ENCODE assay signal across 8 cellular contexts in genomic region chr12:57620936-57621496, GRCh38. TPM values are rescaled to one million over a fixed set of nuclear protein-coding genes. Genes with fewer than 3 reads are reported as not detected.
DNase-seq lines count a peak whose midpoint lies in the region; ATAC-seq, FAIRE-seq and TF ChIP-seq lines count a peak whose summit lies in the region.

No MANE protein-coding gene starts in this region.

- POLR2A ChIA-PET in activated CD4-positive, alpha-beta T cell treated with anti-CD3 and anti-CD28 coated beads, Interleukin-2, amount 10 ng/mL, durations not matched to agents 7 days and 5 days (lab: Charles Lee) = no interaction called here
- POLR2A ChIA-PET in HepG2 (lab: Yijun Ruan, JAX) = interaction anchor here (0.6 to 2.7 kb wide), 4 partner anchors 10 to 101 kb away, joined by 3 to 19 read pairs (median 11); partner anchors contain the start of genes ARHGEF25 and DDIT3

- no peaks in the 10 kb centered on the region for H3K36me3 Mint-ChIP-seq in activated CD4-positive, alpha-beta T cell treated with anti-CD3 and anti-CD28 coated beads, Interleukin-2, amount 10 ng/mL, durations not matched to agents 7 days and 5 days (ENCODE audit: low read depth)
- H3K36me3 Mint-ChIP-seq in brain = peaks cover 24% of the 10 kb centered on the region

- intact Hi-C loops in HepG2 (cut with micrococcal nuclease; ENCODE audit: unreplicated experiment) = loop anchor here (1.0 to 5.0 kb wide), 2 partner anchors 38 to 99 kb away; partner anchors contain the start of genes DDIT3 and MBD6
- intact Hi-C loops in tibial artery (cut with DNase I; ENCODE audit: low total_unique reads) = loop anchor here (2.0 to 10.0 kb wide), 2 partner anchors 38 to 136 kb away; partner anchors contain the start of gene MARS1

- no peak overlapping the region for H3K9ac ChIP-seq in HepG2 (ENCODE audit: insufficient read depth, low read depth, low read length)

- no peaks in the 10 kb centered on the region for H3K9me3 ChIP-seq in HepG2 (ENCODE audit: low read length)
- no peaks in the 10 kb centered on the region for H3K9me3 ChIP-seq in tibial artery

- TF ChIP-seq CTCF in brain (conservative IDR thresholded peaks at IDR 0.05) = no peak
- no peak for TF ChIP-seq CTCF in HepG2 (CRISPR knock-in tag; IDR thresholded peaks at IDR 0.05)
- no peak for TF ChIP-seq CTCF in tibial artery (IDR thresholded peaks at IDR 0.05)

- H3K4me1 ChIP-seq in HepG2 (ENCODE audit: insufficient read depth, low read length) (peaks cover 42% of the 10 kb centered on the region), tibial artery (peaks cover 0 to 21% (median 17%) of the 10 kb centered on the region in 4 donors)

- WGBS in HepG2 (ENCODE audit: low lambda C conversion rate) = 6% methylated on average over 29 of the region's 42 CpGs

- no peaks in the 10 kb centered on the region for H3K79me2 ChIP-seq in HepG2 (ENCODE audit: insufficient read depth, low read length)

- H3K9me3 Mint-ChIP-seq in activated CD4-positive, alpha-beta T cell treated with anti-CD3 and anti-CD28 coated beads, Interleukin-2, amount 10 ng/mL, durations not matched to agents 7 days and 5 days = no peaks in the 10 kb centered on the region
- peaks cover 0 to 8% (median 0%) of the 10 kb centered on the region in 5 experiments for H3K9me3 Mint-ChIP-seq in brain

- peaks cover 94% of the 10 kb centered on the region for H3K27me3 Mint-ChIP-seq in activated CD4-positive, alpha-beta T cell treated with anti-CD3 and anti-CD28 coated beads, Interleukin-2, amount 10 ng/mL, durations not matched to agents 7 days and 5 days
- H3K27me3 Mint-ChIP-seq in brain = peaks cover 72% of the 10 kb centered on the region

- no peak overlapping the region for H2AFZ ChIP-seq in HepG2 (ENCODE audit: low read length)

- H3K4me3 ChIP-seq in HepG2 (replicated peaks in 1 of 3; ENCODE audit: insufficient read depth in 1 of 3, low read depth in 2 of 3, low read length in 3 of 3) (peak overlapping the region; percentile 31 to 70 (median 37)), tibial artery (peak overlapping the region; percentile 33 to 45)

- no peak overlapping the region for H3K27ac Mint-ChIP-seq in activated CD4-positive, alpha-beta T cell treated with anti-CD3 and anti-CD28 coated beads, Interleukin-2, amount 10 ng/mL, durations not matched to agents 7 days and 5 days
- H3K27ac Mint-ChIP-seq in brain = peak overlapping the region in 3 of 5 experiments; percentile 17 to 67 (median 49)

- H3K27ac ChIP-seq in HepG2 (ENCODE audit: extremely low read length, insufficient read depth, low read length) (no peak overlapping the region), tibial artery (no peak overlapping the region)

- FAIRE-seq in HepG2 (lab: Jason Lieb, UNC) = no peak

- no peaks in the 10 kb centered on the region for H3K36me3 ChIP-seq in HepG2 (replicated peaks in 1 of 2; ENCODE audit: control insufficient read depth in 1 of 2, insufficient read depth in 2 of 2, low read length in 2 of 2)
- H3K36me3 ChIP-seq in tibial artery = peaks cover 7 to 40% (median 13%) of the 10 kb centered on the region in 3 donors

- H3K27me3 ChIP-seq in HepG2 (ENCODE audit: control insufficient read depth in 1 of 2, insufficient read depth in 2 of 2, low read length in 2 of 2) = peaks cover 16 to 50% of the 10 kb centered on the region in 2 experiments
- peaks cover 0 to 4% of the 10 kb centered on the region in 2 donors for H3K27me3 ChIP-seq in tibial artery

- H4K20me1 ChIP-seq in HepG2 (ENCODE audit: insufficient read depth, low read length) = no peaks in the 10 kb centered on the region

- CTCF ChIA-PET in activated CD4-positive, alpha-beta T cell treated with anti-CD3 and anti-CD28 coated beads, Interleukin-2, amount 10 ng/mL, durations not matched to agents 7 days and 5 days (lab: Charles Lee) = interaction anchor here (0.6 to 3.2 kb wide), 13 partner anchors 10 to 168 kb away, joined by 3 to 16 read pairs (median 4); partner anchors contain the start of genes ARHGEF25 and B4GALNT1
- CTCF ChIA-PET in HepG2 (lab: Yijun Ruan, JAX; ENCODE audit: low intra/inter-chr PET ratio, low total read pairs) = interaction anchor here (1.5 to 4.2 kb wide), 2 partner anchors 37 to 41 kb away, joined by 4 to 53 read pairs; no protein-coding TSS in a partner anchor

- H3K4me2 ChIP-seq in HepG2 (ENCODE audit: low read depth, low read length) = peak overlapping the region; percentile 85

- H3K4me3 Mint-ChIP-seq in activated CD4-positive, alpha-beta T cell treated with anti-CD3 and anti-CD28 coated beads, Interleukin-2, amount 10 ng/mL, durations not matched to agents 7 days and 5 days = peak overlapping the region; percentile 62
- peak overlapping the region; percentile 83 to 85 (median 85) for H3K4me3 Mint-ChIP-seq in brain

- in situ Hi-C loops in HepG2 (cut with HindIII; ENCODE audit: extremely low pct_ligation_motif_present, low pct_unique_long_range_greater_than_20kb) = loop anchor here (5.0 kb wide), 1 partner anchor 39 kb away; no protein-coding TSS in a partner anchor

- DNase-seq in activated CD4-positive, alpha-beta T cell treated with anti-CD3 and anti-CD28 coated beads, Interleukin-2, amount 10 ng/mL, durations not matched to agents 7 days and 5 days = no peak
- DNase-seq in activated CD4-positive, alpha-beta T cell treated with anti-CD3 and anti-CD28 coated beads for 1 hour = no peak
- no peak for DNase-seq in HepG2 (ENCODE audit: low spot score)
- DNase-seq in tibial artery = no peak
- DNase-seq in NCI-H82 (lab: John Stamatoyannopoulos, UW) = no peak

- TF ChIP-seq RAD21 in HepG2 (CRISPR knock-in tag; IDR thresholded peaks at IDR 0.05) = no peak

- ATAC-seq in HepG2 (peak; percentile 13), GM19324 (IDR thresholded peaks at IDR 0.05; ENCODE audit: low FRiP score, unreplicated experiment) (no peak), HG02885 (IDR thresholded peaks at IDR 0.05; ENCODE audit: poor library complexity, unreplicated experiment) (no peak)

- peaks cover 30% of the 10 kb centered on the region for H3K4me1 Mint-ChIP-seq in activated CD4-positive, alpha-beta T cell treated with anti-CD3 and anti-CD28 coated beads, Interleukin-2, amount 10 ng/mL, durations not matched to agents 7 days and 5 days
- peaks cover 25% of the 10 kb centered on the region for H3K4me1 Mint-ChIP-seq in brain

- no peak for TF ChIP-seq POLR2A in HepG2 (IDR thresholded peaks at IDR 0.05; ENCODE audit: insufficient read depth in 1 of 2, low read depth in 2 of 2, low read length in 2 of 2)

- TF ChIP-seq EP300 in HepG2 (IDR thresholded peaks at IDR 0.05; ENCODE audit: low read depth in 2 of 2, low read length in 2 of 2) (no peak), HepG2 (CRISPR knock-in tag; IDR thresholded peaks at IDR 0.05; ENCODE audit: borderline replicate concordance) (no peak)

- no TSS peak for BruUV-seq in HepG2 (replicated peaks; lab: Mats Ljungman, UMichigan)

RNA-seq across cellular contexts. Expression of gene ARHGEF25, which starts 9.8 kb away (rescaled TPM):
- total RNA-seq in activated CD4-positive, alpha-beta T cell treated with anti-CD3 and anti-CD28 coated beads, Interleukin-2, amount 10 ng/mL, durations not matched to agents 7 days and 5 days = under 1 TPM; 0.25 to 0.42 TPM
- polyA plus RNA-seq in brain (ENCODE audit: insufficient read depth, low read depth, low replicate concordance) = 47.2 TPM
- 10.1 and 11.5 TPM in 2 replicates for total RNA-seq in HepG2 (2016; rRNA removed; fragmentation: Illumina TruSeq; extraction: Trizol)
- 8.4 and 8.9 TPM in 2 replicates for total RNA-seq in HepG2 (2016; cell fraction: cytosol; rRNA removed; fragmentation: Illumina TruSeq; extraction: Trizol; ENCODE audit: low read depth)
- total RNA-seq in HepG2 (2016; cell fraction: insoluble cytoplasmic fraction; rRNA removed; fragmentation: Illumina TruSeq; extraction: Trizol) = 8.3 and 14.8 TPM in 2 replicates
- total RNA-seq in HepG2 (2016; cell fraction: membrane; rRNA removed; fragmentation: Illumina TruSeq; extraction: Trizol) = 16.1 and 18.0 TPM in 2 replicates
- 9.2 and 9.6 TPM in 2 replicates for total RNA-seq in HepG2 (2016; cell fraction: nucleus; rRNA removed; fragmentation: Illumina TruSeq; extraction: Trizol)
- polyA plus RNA-seq in HepG2 (2011; rRNA removed) = 12.5 and 15.3 TPM in 2 replicates
- polyA plus RNA-seq in HepG2 (2011; cell fraction: cytosol; rRNA removed) = 8.5 and 8.9 TPM in 2 replicates
- polyA plus RNA-seq in HepG2 (2011; cell fraction: nucleus; rRNA removed) = 77.8 and 83.0 TPM in 2 replicates
- 15.4 and 15.7 TPM in 2 replicates for polyA plus RNA-seq in HepG2 (2012)
- polyA plus RNA-seq in HepG2 (2016; cell fraction: cytosol; fragmentation: Illumina TruSeq; extraction: Trizol; ENCODE audit: low read depth) = 6.4 and 8.2 TPM in 2 replicates
- 8.6 and 9.4 TPM in 2 replicates for polyA plus RNA-seq in HepG2 (2016; cell fraction: insoluble cytoplasmic fraction; fragmentation: Illumina TruSeq; extraction: Trizol; ENCODE audit: low read depth)
- 11.4 and 11.5 TPM in 2 replicates for polyA plus RNA-seq in HepG2 (2016; cell fraction: membrane; fragmentation: Illumina TruSeq; extraction: Trizol; ENCODE audit: low read depth)
- 21.2 and 28.6 TPM in 2 replicates for polyA plus RNA-seq in HepG2 (2016; cell fraction: nucleus; fragmentation: Illumina TruSeq; extraction: Trizol; ENCODE audit: insufficient read depth, low read depth)
- polyA minus RNA-seq in HepG2 (2011; rRNA and poly(A)+ RNA removed; ENCODE audit: low replicate concordance) = 6.2 TPM in 1 of 2 replicates, not detected in the other
- 2.9 and 3.3 TPM in 2 replicates for polyA minus RNA-seq in HepG2 (2011; cell fraction: cytosol; rRNA and poly(A)+ RNA removed)
- 11.8 and 12.6 TPM in 2 replicates for polyA minus RNA-seq in HepG2 (2011; cell fraction: nucleus; rRNA and poly(A)+ RNA removed)

RNA-seq across cellular contexts. Expression of gene B4GALNT1, which starts 12.0 kb away (rescaled TPM):
- total RNA-seq in activated CD4-positive, alpha-beta T cell treated with anti-CD3 and anti-CD28 coated beads, Interleukin-2, amount 10 ng/mL, durations not matched to agents 7 days and 5 days = under 1 TPM; 0.62 to 0.77 TPM
- polyA plus RNA-seq in brain (ENCODE audit: insufficient read depth, low read depth, low replicate concordance) = 42.2 TPM
- total RNA-seq in HepG2 (2016; rRNA removed; fragmentation: Illumina TruSeq; extraction: Trizol) = 1.9 and 4.5 TPM in 2 replicates
- total RNA-seq in HepG2 (2016; cell fraction: cytosol; rRNA removed; fragmentation: Illumina TruSeq; extraction: Trizol; ENCODE audit: low read depth) = 1.8 and 2.2 TPM in 2 replicates
- 2.9 and 5.7 TPM in 2 replicates for total RNA-seq in HepG2 (2016; cell fraction: insoluble cytoplasmic fraction; rRNA removed; fragmentation: Illumina TruSeq; extraction: Trizol)
- 2.5 and 3.5 TPM in 2 replicates for total RNA-seq in HepG2 (2016; cell fraction: membrane; rRNA removed; fragmentation: Illumina TruSeq; extraction: Trizol)
- total RNA-seq in HepG2 (2016; cell fraction: nucleus; rRNA removed; fragmentation: Illumina TruSeq; extraction: Trizol) = 5.8 and 8.3 TPM in 2 replicates
- polyA plus RNA-seq in HepG2 (2011; rRNA removed) = 5.4 and 5.9 TPM in 2 replicates
- polyA plus RNA-seq in HepG2 (2011; cell fraction: cytosol; rRNA removed) = 2.9 and 4.0 TPM in 2 replicates
- 18.7 and 19.0 TPM in 2 replicates for polyA plus RNA-seq in HepG2 (2011; cell fraction: nucleus; rRNA removed)
- 1.8 and 3.8 TPM in 2 replicates for polyA plus RNA-seq in HepG2 (2012)
- 0.94 and 1.2 TPM in 2 replicates for polyA plus RNA-seq in HepG2 (2016; cell fraction: cytosol; fragmentation: Illumina TruSeq; extraction: Trizol; ENCODE audit: low read depth)
- polyA plus RNA-seq in HepG2 (2016; cell fraction: insoluble cytoplasmic fraction; fragmentation: Illumina TruSeq; extraction: Trizol; ENCODE audit: low read depth) = 3.4 and 3.9 TPM in 2 replicates
- polyA plus RNA-seq in HepG2 (2016; cell fraction: membrane; fragmentation: Illumina TruSeq; extraction: Trizol; ENCODE audit: low read depth) = 2.4 and 2.9 TPM in 2 replicates
- 13.0 and 13.7 TPM in 2 replicates for polyA plus RNA-seq in HepG2 (2016; cell fraction: nucleus; fragmentation: Illumina TruSeq; extraction: Trizol; ENCODE audit: insufficient read depth, low read depth)
- polyA minus RNA-seq in HepG2 (2011; rRNA and poly(A)+ RNA removed; ENCODE audit: low replicate concordance) = 8.1 and 22.4 TPM in 2 replicates
- 2.5 and 3.0 TPM in 2 replicates for polyA minus RNA-seq in HepG2 (2011; cell fraction: cytosol; rRNA and poly(A)+ RNA removed)
- 8.2 and 8.8 TPM in 2 replicates for polyA minus RNA-seq in HepG2 (2011; cell fraction: nucleus; rRNA and poly(A)+ RNA removed)

RNA-seq across cellular contexts. Expression of gene DTX3, which starts 16.4 kb away (rescaled TPM):
- 10 to 100 TPM; 15.5 to 16.5 TPM for total RNA-seq in activated CD4-positive, alpha-beta T cell treated with anti-CD3 and anti-CD28 coated beads, Interleukin-2, amount 10 ng/mL, durations not matched to agents 7 days and 5 days
- 100 TPM for polyA plus RNA-seq in brain (ENCODE audit: insufficient read depth, low read depth, low replicate concordance)
- total RNA-seq in HepG2 (2016; rRNA removed; fragmentation: Illumina TruSeq; extraction: Trizol) = 5.4 and 9.0 TPM in 2 replicates
- 4.1 and 4.8 TPM in 2 replicates for total RNA-seq in HepG2 (2016; cell fraction: cytosol; rRNA removed; fragmentation: Illumina TruSeq; extraction: Trizol; ENCODE audit: low read depth)
- total RNA-seq in HepG2 (2016; cell fraction: insoluble cytoplasmic fraction; rRNA removed; fragmentation: Illumina TruSeq; extraction: Trizol) = 4.3 and 9.2 TPM in 2 replicates
- 8.4 and 9.4 TPM in 2 replicates for total RNA-seq in HepG2 (2016; cell fraction: membrane; rRNA removed; fragmentation: Illumina TruSeq; extraction: Trizol)
- total RNA-seq in HepG2 (2016; cell fraction: nucleus; rRNA removed; fragmentation: Illumina TruSeq; extraction: Trizol) = 9.5 and 11.0 TPM in 2 replicates
- 27.2 and 28.7 TPM in 2 replicates for polyA plus RNA-seq in HepG2 (2011; rRNA removed)
- polyA plus RNA-seq in HepG2 (2011; cell fraction: cytosol; rRNA removed) = 13.0 and 16.9 TPM in 2 replicates
- 170 and 204 TPM in 2 replicates for polyA plus RNA-seq in HepG2 (2011; cell fraction: nucleus; rRNA removed)
- polyA plus RNA-seq in HepG2 (2012) = 11.6 and 13.9 TPM in 2 replicates
- 4.0 and 4.6 TPM in 2 replicates for polyA plus RNA-seq in HepG2 (2016; cell fraction: cytosol; fragmentation: Illumina TruSeq; extraction: Trizol; ENCODE audit: low read depth)
- 6.2 and 8.3 TPM in 2 replicates for polyA plus RNA-seq in HepG2 (2016; cell fraction: insoluble cytoplasmic fraction; fragmentation: Illumina TruSeq; extraction: Trizol; ENCODE audit: low read depth)
- 9.6 and 10.1 TPM in 2 replicates for polyA plus RNA-seq in HepG2 (2016; cell fraction: membrane; fragmentation: Illumina TruSeq; extraction: Trizol; ENCODE audit: low read depth)
- polyA plus RNA-seq in HepG2 (2016; cell fraction: nucleus; fragmentation: Illumina TruSeq; extraction: Trizol; ENCODE audit: insufficient read depth, low read depth) = 29.4 and 32.9 TPM in 2 replicates
- 16.3 TPM in 1 of 2 replicates, not detected in the other for polyA minus RNA-seq in HepG2 (2011; rRNA and poly(A)+ RNA removed; ENCODE audit: low replicate concordance)
- 4.4 and 6.0 TPM in 2 replicates for polyA minus RNA-seq in HepG2 (2011; cell fraction: cytosol; rRNA and poly(A)+ RNA removed)
- 14.5 and 15.1 TPM in 2 replicates for polyA minus RNA-seq in HepG2 (2011; cell fraction: nucleus; rRNA and poly(A)+ RNA removed)

RNA-seq across cellular contexts. Expression of gene PIP4K2C, which starts 30.0 kb away (rescaled TPM):
- 10 to 100 TPM; 17.9 to 20.4 TPM for total RNA-seq in activated CD4-positive, alpha-beta T cell treated with anti-CD3 and anti-CD28 coated beads, Interleukin-2, amount 10 ng/mL, durations not matched to agents 7 days and 5 days
- polyA plus RNA-seq in brain (ENCODE audit: insufficient read depth, low read depth, low replicate concordance) = 43.7 TPM
- total RNA-seq in HepG2 (2016; rRNA removed; fragmentation: Illumina TruSeq; extraction: Trizol) = 23.6 and 26.4 TPM in 2 replicates
- total RNA-seq in HepG2 (2016; cell fraction: cytosol; rRNA removed; fragmentation: Illumina TruSeq; extraction: Trizol; ENCODE audit: low read depth) = 2.6 and 2.8 TPM in 2 replicates
- total RNA-seq in HepG2 (2016; cell fraction: insoluble cytoplasmic fraction; rRNA removed; fragmentation: Illumina TruSeq; extraction: Trizol) = 19.8 and 28.3 TPM in 2 replicates
- 9.9 and 10.2 TPM in 2 replicates for total RNA-seq in HepG2 (2016; cell fraction: membrane; rRNA removed; fragmentation: Illumina TruSeq; extraction: Trizol)
- 23.9 TPM in 2 replicates for total RNA-seq in HepG2 (2016; cell fraction: nucleus; rRNA removed; fragmentation: Illumina TruSeq; extraction: Trizol)
- 21.7 and 23.3 TPM in 2 replicates for polyA plus RNA-seq in HepG2 (2011; rRNA removed)
- 13.2 and 18.6 TPM in 2 replicates for polyA plus RNA-seq in HepG2 (2011; cell fraction: cytosol; rRNA removed)
- 26.0 and 28.4 TPM in 2 replicates for polyA plus RNA-seq in HepG2 (2011; cell fraction: nucleus; rRNA removed)
- polyA plus RNA-seq in HepG2 (2012) = 14.2 and 18.4 TPM in 2 replicates
- polyA plus RNA-seq in HepG2 (2016; cell fraction: cytosol; fragmentation: Illumina TruSeq; extraction: Trizol; ENCODE audit: low read depth) = 2.2 and 2.3 TPM in 2 replicates
- 16.8 and 23.7 TPM in 2 replicates for polyA plus RNA-seq in HepG2 (2016; cell fraction: insoluble cytoplasmic fraction; fragmentation: Illumina TruSeq; extraction: Trizol; ENCODE audit: low read depth)
- polyA plus RNA-seq in HepG2 (2016; cell fraction: membrane; fragmentation: Illumina TruSeq; extraction: Trizol; ENCODE audit: low read depth) = 6.3 and 6.4 TPM in 2 replicates
- 34.3 and 34.5 TPM in 2 replicates for polyA plus RNA-seq in HepG2 (2016; cell fraction: nucleus; fragmentation: Illumina TruSeq; extraction: Trizol; ENCODE audit: insufficient read depth, low read depth)
- polyA minus RNA-seq in HepG2 (2011; rRNA and poly(A)+ RNA removed; ENCODE audit: low replicate concordance) = 20.4 and 21.5 TPM in 2 replicates
- polyA minus RNA-seq in HepG2 (2011; cell fraction: cytosol; rRNA and poly(A)+ RNA removed) = 12.7 and 13.5 TPM in 2 replicates
- 8.1 and 11.4 TPM in 2 replicates for polyA minus RNA-seq in HepG2 (2011; cell fraction: nucleus; rRNA and poly(A)+ RNA removed)
